Comparison of ENCODE assay signal across 23 cellular contexts in genomic region chr17:10999484-10999883, GRCh38.
A peak's percentile ranks its signal among the peaks of the same experiment; 100 is the strongest.
DNase-seq lines count a peak whose midpoint lies in the region; ATAC-seq and TF ChIP-seq lines count a peak whose summit lies in the region.
"Had no signal": no experiment of that assay in that cellular context is flagged by ENCODE, and none has a peak within 500 bp of the region (broad histone marks: within the 10 kb centered on the region; RNA-seq: fewer than 3 reads in every experiment).

No MANE protein-coding gene starts in this region.

- TF ChIP-seq POLR2A in prostate gland (IDR thresholded peaks at IDR 0.05) (no peak), transverse colon (IDR thresholded peaks at IDR 0.05) (no peak)

- peak; percentile 87 for ATAC-seq in left colon
- ATAC-seq in HG02678 (IDR thresholded peaks at IDR 0.05; ENCODE audit: unreplicated experiment): no peak
- ATAC-seq: GM12878 had no signal

- intact Hi-C loops in left colon (cut with DNase I, micrococcal nuclease) (no loop called here), prostate gland (cut with DNase I) (no loop called here), transverse colon (cut with DNase I; ENCODE audit: low total_unique reads) (loop anchor here (10.0 kb wide), 1 partner anchor 65 kb away; no protein-coding TSS in a partner anchor)

- no peak for DNase-seq in left colon
- DNase-seq in prostate gland (ENCODE audit: low spot score): peak; percentile 63
- no peak for DNase-seq in transverse colon
- DNase-seq in NCI-H748 (lab: John Stamatoyannopoulos, UW; ENCODE audit: unreplicated experiment): no peak
- DNase-seq: 8988T; ACHN; BE2C; C1 segment of cervical spinal cord; CD4-positive, alpha-beta memory T cell; CD4-positive, CD25-positive, alpha-beta regulatory T cell; CD8-positive, alpha-beta memory T cell; COR-L47; DMS 273 treated with DMSO at 0.1 percent for 48 hours; DMS153; DMS53; DMS79; DND-41; EL; GDM1 had no signal

- H3K4me1 ChIP-seq in prostate gland (replicated peaks): no peaks in the 10 kb centered on the region
- H3K4me1 ChIP-seq in transverse colon: no peaks in the 10 kb centered on the region
- H3K4me1 ChIP-seq: BE2C had no signal

- WGBS in prostate gland: 22% methylated on average over 2 of the region's 2 CpGs
- WGBS in transverse colon (ENCODE audit: low coverage in 1 of 2), 2 donors: 50% methylated on average over 2 of the region's 2 CpGs; no CpG with 5 or more reads in 1 of the 2 donors

- no peaks in the 10 kb centered on the region for H3K27me3 ChIP-seq in prostate gland (replicated peaks; ENCODE audit: insufficient read depth)
- H3K27me3 ChIP-seq in transverse colon: no peaks in the 10 kb centered on the region
- H3K27me3 ChIP-seq: BE2C, BLaER1 had no signal

- no peak for TF ChIP-seq EP300 in transverse colon (IDR thresholded peaks at IDR 0.05; ENCODE audit: low read depth)

- TF ChIP-seq CTCF in VCaP (conservative IDR thresholded peaks at IDR 0.05) (no peak), prostate gland (IDR thresholded peaks at IDR 0.05) (no peak), transverse colon (IDR thresholded peaks at IDR 0.05) (no peak)

- H3K9me3 ChIP-seq in prostate gland (no peaks in the 10 kb centered on the region), transverse colon (no peaks in the 10 kb centered on the region)
- H3K9me3 ChIP-seq: BE2C, BLaER1 had no signal

- peak overlapping the region; percentile 53 for H3K27ac ChIP-seq in VCaP
- H3K27ac ChIP-seq in prostate gland: no peak overlapping the region
- H3K27ac ChIP-seq in transverse colon: no peak overlapping the region
- H3K27ac ChIP-seq: BLaER1 had no signal

- in situ Hi-C loops in transverse colon (cut with MboI; ENCODE audit: low pct_ligation_motif_present in 1 of 4, low pct_unique_long_range_greater_than_20kb in 1 of 4, low sequenced_read_pairs in 3 of 4): no loop called here

- H3K4me3 ChIP-seq in prostate gland (no peak overlapping the region), transverse colon (no peak overlapping the region)
- H3K4me3 ChIP-seq: BLaER1, GM12878 had no signal

- H3K36me3 ChIP-seq in prostate gland: no peaks in the 10 kb centered on the region
- H3K36me3 ChIP-seq in transverse colon: no peaks in the 10 kb centered on the region
- H3K36me3 ChIP-seq: BE2C, BLaER1 had no signal
